In the genomic region with DNA sequence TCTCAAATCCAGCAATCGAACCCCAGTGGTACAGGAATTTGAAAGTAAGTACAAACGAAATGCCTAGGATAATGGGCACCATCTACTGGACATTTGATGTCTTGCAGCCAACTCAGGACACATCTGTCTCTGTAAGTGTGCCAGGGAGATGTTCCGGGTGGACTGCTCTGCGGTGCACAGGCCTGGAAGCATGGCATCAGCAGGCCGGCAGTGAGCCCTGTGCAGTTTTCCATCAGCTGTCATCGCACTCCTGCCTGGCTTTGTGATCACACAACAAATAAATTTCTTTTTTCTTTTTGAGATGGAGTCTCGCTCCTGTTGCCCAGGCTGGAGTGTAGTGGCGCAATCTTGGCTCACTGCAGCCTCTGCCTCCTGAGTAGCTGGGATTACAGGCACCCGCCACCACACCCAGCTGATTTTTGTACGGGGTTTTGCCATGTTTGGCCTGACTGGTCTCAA, we compare ENCODE assay signal across 1 cellular context.
TF ChIP-seq lines count a peak whose summit lies in the region.

No MANE protein-coding gene starts in this region.

TF ChIP-seq in endothelial cell of umbilical vein, 7 proteins besides CTCF, POLR2A, EP300 and RAD21 (continued from another document):
- no peak for TF ChIP-seq EZH2 (IDR thresholded peaks at IDR 0.05; ENCODE audit: borderline replicate concordance, low read depth, low read length, severe bottlenecking)
- no peak for TF ChIP-seq FOS (IDR thresholded peaks at IDR 0.05; ENCODE audit: borderline replicate concordance, insufficient read depth, low read length)
TF ChIP-seq in endothelial cell of umbilical vein: peak in this region for 0.
